Comparison of ENCODE assay signal across 10 cellular contexts in genomic region chr22:23715811-23716355, GRCh38. TPM values are rescaled to one million over a fixed set of nuclear protein-coding genes. Genes with fewer than 3 reads are reported as not detected.
DNase-seq lines count a peak whose midpoint lies in the region; ATAC-seq and TF ChIP-seq lines count a peak whose summit lies in the region.
"Had no signal": no experiment of that assay in that cellular context is flagged by ENCODE, and none has a peak within 500 bp of the region (broad histone marks: within the 10 kb centered on the region; RNA-seq: fewer than 3 reads in every experiment).

No MANE protein-coding gene starts in this region.

- no peak for TF ChIP-seq CTCF in CD14-positive monocyte (IDR thresholded peaks at IDR 0.05)
- no peak for TF ChIP-seq CTCF in MCF 10A (IDR thresholded peaks at IDR 0.05; ENCODE audit: unreplicated experiment)
- no peak for TF ChIP-seq CTCF in nephron (IDR thresholded peaks at IDR 0.05; ENCODE audit: unreplicated experiment in 3 of 3)

- H3K36me3 Mint-ChIP-seq in CD14-positive monocyte, result peaks cover 27 to 36% of the 10 kb centered on the region in 2 donors
- H3K36me3 Mint-ChIP-seq in MCF 10A (ENCODE audit: insufficient read depth, unreplicated experiment), result peaks cover 10% of the 10 kb centered on the region
- H3K36me3 Mint-ChIP-seq in nephron (ENCODE audit: low read depth), result peaks cover 21% of the 10 kb centered on the region

- intact Hi-C loops in CD14-positive monocyte (cut with micrococcal nuclease), result loop anchor here in 1 of 2 donors (5.0 kb wide), 1 partner anchor 121 kb away; the partner anchor contains the start of gene DERL3
- intact Hi-C loops in MCF 10A (cut with micrococcal nuclease), result no loop called here

- in situ Hi-C loops in KBM-7 (cut with MboI; ENCODE audit: low pct_unique_long_range_greater_than_20kb, low sequenced_read_pairs), result loop anchor here (25.0 kb wide), 1 partner anchor 96 kb away; no protein-coding TSS in a partner anchor

- peaks cover 21% of the 10 kb centered on the region for H3K4me1 Mint-ChIP-seq in CD14-positive monocyte
- H3K4me1 Mint-ChIP-seq in MCF 10A (ENCODE audit: insufficient read depth, unreplicated experiment), result no peaks in the 10 kb centered on the region
- H3K4me1 Mint-ChIP-seq in nephron, result peaks cover 4% of the 10 kb centered on the region

- H3K27ac Mint-ChIP-seq in CD14-positive monocyte, result peak overlapping the region; percentile 28 to 89 (median 54)
- H3K27ac Mint-ChIP-seq in MCF 10A (ENCODE audit: low read depth, unreplicated experiment), result no peak overlapping the region
- no peak overlapping the region for H3K27ac Mint-ChIP-seq in nephron

- no peak for DNase-seq in CD14-positive monocyte (ENCODE audit: low spot score)
- peak; percentile 39 for DNase-seq in KBM-7
- DNase-seq in MCF 10A (ENCODE audit: unreplicated experiment), result no peak
- DNase-seq in KG1 (lab: John Stamatoyannopoulos, UW), result no peak
- DNase-seq in stimulated activated CD4-positive, alpha-beta T cell treated with anti-CD3 and anti-CD28 coated beads, Interleukin-4, amount 100 ng/mL, for 24 hours, result no peak
- no peak for DNase-seq in GF-D8 (lab: John Stamatoyannopoulos, UW)
- DNase-seq: aorta, NCI-H1436 had no signal

- BruUV-seq in MCF 10A (replicated peaks; lab: Mats Ljungman, UMichigan), result no TSS peak

- H3K9me3 Mint-ChIP-seq in CD14-positive monocyte (no peaks in the 10 kb centered on the region), MCF 10A (ENCODE audit: unreplicated experiment) (no peaks in the 10 kb centered on the region), nephron (no peaks in the 10 kb centered on the region)

- POLR2A ChIA-PET in MCF 10A (lab: Yijun Ruan, JAX), result interaction anchor here (0.7 to 0.9 kb wide), 2 partner anchors 12 to 431 kb away, joined by 4 read pairs; no protein-coding TSS in a partner anchor

- no peak for ATAC-seq in HG02763 (IDR thresholded peaks at IDR 0.05; ENCODE audit: unreplicated experiment)

- CTCF ChIA-PET in MCF 10A (lab: Yijun Ruan, JAX), result interaction anchor here (0.8 kb wide), 1 partner anchor 143 kb away, joined by 4 read pairs; no protein-coding TSS in a partner anchor

- H3K4me3 Mint-ChIP-seq in CD14-positive monocyte, result peak overlapping the region; percentile 59 to 80
- peak overlapping the region; percentile 56 for H3K4me3 Mint-ChIP-seq in MCF 10A (ENCODE audit: unreplicated experiment)
- H3K4me3 Mint-ChIP-seq in nephron, result peak overlapping the region; percentile 81 to 89 (median 83)

- peaks cover 0 to 3% (median 1%) of the 10 kb centered on the region in 3 donors for H3K27me3 Mint-ChIP-seq in CD14-positive monocyte (ENCODE audit: low read depth in 3 of 3)
- no peaks in the 10 kb centered on the region for H3K27me3 Mint-ChIP-seq in MCF 10A (ENCODE audit: insufficient read depth, unreplicated experiment)
- H3K27me3 Mint-ChIP-seq in nephron (ENCODE audit: low read depth), result no peaks in the 10 kb centered on the region

RNA-seq across cellular contexts. Expression of gene RGL4, which starts 25.1 kb away (rescaled TPM):
- polyA plus RNA-seq in CD14-positive monocyte, result 1 to 10 TPM; 2.3 to 2.4 TPM
- not detected in 2 replicates for total RNA-seq in MCF 10A (2022)

RNA-seq across cellular contexts. Expression of gene ZNF70, which starts 35.0 kb away (rescaled TPM):
- polyA plus RNA-seq in CD14-positive monocyte, result under 1 TPM; 0.04 to 0.09 TPM
- total RNA-seq in MCF 10A (2022), result 3.3 and 4.5 TPM in 2 replicates

RNA-seq across cellular contexts. Expression of gene VPREB3, which starts 38.3 kb away (rescaled TPM):
- 1 to 10 TPM; 1.0 TPM for polyA plus RNA-seq in CD14-positive monocyte
- total RNA-seq in MCF 10A (2022), result not detected in 2 replicates
- polyA plus RNA-seq: aorta had no signal

RNA-seq across cellular contexts. Expression of gene C22orf15, which starts 46.9 kb away (rescaled TPM):
- under 1 TPM in 1 of 2 donors, not detected in 1; 0.29 TPM for polyA plus RNA-seq in CD14-positive monocyte
- total RNA-seq in MCF 10A (2022), result not detected in 2 replicates

RNA-seq across cellular contexts. Expression of gene CHCHD10, which starts 51.9 kb away (rescaled TPM):
- 10 to 100 TPM; 15.3 to 26.8 TPM for polyA plus RNA-seq in CD14-positive monocyte
- total RNA-seq in MCF 10A (2022), result 86.0 and 90.1 TPM in 2 replicates

Comparison
In these comparisons a context has a peak if more than half of its experiments do, and no peak if none do; other contexts are left out.
1. H3K27ac Mint-ChIP-seq: peak in CD14-positive monocyte (7 of 7); none in MCF 10A (single experiment) and nephron (0 of 3).
2. Peak in every context shown above with its lines, with median percentiles within 50 percentile points of each other: H3K4me3 Mint-ChIP-seq.